In genomic region chr3:11530153-11530721, GRCh38 we compare ENCODE assay signal across 11 cellular contexts.
DNase-seq lines count a peak whose midpoint lies in the region; ATAC-seq, FAIRE-seq and TF ChIP-seq lines count a peak whose summit lies in the region.
"Had no signal": no experiment of that assay in that cellular context is flagged by ENCODE, and none has a peak within 500 bp of the region (broad histone marks: within the 10 kb centered on the region; RNA-seq: fewer than 3 reads in every experiment).

No MANE protein-coding gene starts in this region.

- no peaks in the 10 kb centered on the region for H4K20me1 ChIP-seq in astrocyte (ENCODE audit: insufficient read depth, low read length)

- H3K27me3 Mint-ChIP-seq in astrocyte (ENCODE audit: low read depth, unreplicated experiment) (no peaks in the 10 kb centered on the region), type B pancreatic cell (no peaks in the 10 kb centered on the region), natural killer cell (ENCODE audit: low read depth in 2 of 2) (no peaks in the 10 kb centered on the region)
- H3K27me3 Mint-ChIP-seq: progenitor cell of endocrine pancreas had no signal

- intact Hi-C loops in natural killer cell (cut with micrococcal nuclease) = no loop called here

- H3K4me3 Mint-ChIP-seq in astrocyte (ENCODE audit: unreplicated experiment) = peak overlapping the region; percentile 29
- H3K4me3 Mint-ChIP-seq in type B pancreatic cell = peak overlapping the region; percentile 9
- H3K4me3 Mint-ChIP-seq in natural killer cell = no peak overlapping the region

- peaks cover 33% of the 10 kb centered on the region for H3K4me1 ChIP-seq in astrocyte (ENCODE audit: insufficient read depth, low read length)

- peak overlapping the region; percentile 75 for H3K4me2 ChIP-seq in astrocyte (ENCODE audit: low read length)

- H3K4me3 ChIP-seq in astrocyte (ENCODE audit: insufficient read depth, low read depth, low read length) = peak overlapping the region; percentile 26

- no peak overlapping the region for H2AFZ ChIP-seq in astrocyte (ENCODE audit: low read depth, low read length)

- no peaks in the 10 kb centered on the region for H3K27me3 ChIP-seq in astrocyte (ENCODE audit: insufficient read depth, low read length)

- H3K9me3 ChIP-seq in astrocyte (ENCODE audit: insufficient read depth, low read depth, low read length) = no peaks in the 10 kb centered on the region

- peak overlapping the region; percentile 75 for H3K9ac ChIP-seq in astrocyte (ENCODE audit: low read length)

- H3K9me3 Mint-ChIP-seq in astrocyte (ENCODE audit: unreplicated experiment) (no peaks in the 10 kb centered on the region), type B pancreatic cell (peaks cover 4% of the 10 kb centered on the region), natural killer cell (no peaks in the 10 kb centered on the region)

- H3K27ac Mint-ChIP-seq in astrocyte (ENCODE audit: unreplicated experiment) (peak overlapping the region; percentile 94), type B pancreatic cell (peak overlapping the region; percentile 6), natural killer cell (no peak overlapping the region)
- H3K27ac Mint-ChIP-seq: progenitor cell of endocrine pancreas had no signal

- H3K27ac ChIP-seq in astrocyte (ENCODE audit: low read depth, low read length) = peak overlapping the region; percentile 93
- H3K27ac ChIP-seq: 22Rv1 had no signal

- ATAC-seq in natural killer cell = no peak
- no peak for ATAC-seq in HG02798 (IDR thresholded peaks at IDR 0.05; ENCODE audit: poor library complexity, unreplicated experiment)

- H3K36me3 Mint-ChIP-seq in astrocyte (ENCODE audit: low read depth, unreplicated experiment) (peaks cover 7% of the 10 kb centered on the region), type B pancreatic cell (peaks cover 4% of the 10 kb centered on the region), natural killer cell (no peaks in the 10 kb centered on the region)

- DNase-seq in NCI-H1417 (lab: John Stamatoyannopoulos, UW) (peak in 2 of 3 experiments; percentile 5 to 29), NCI-H1417 treated with DMSO at 0.1 percent for 48 hours (lab: John Stamatoyannopoulos, UW) (no peak), astrocyte (ENCODE audit: low read depth) (peak; percentile 99), iris pigment epithelial cell (ENCODE audit: low read depth) (peak; percentile 98), type B pancreatic cell (ENCODE audit: extremely low spot score, unreplicated experiment) (no peak), natural killer cell (no peak)
- no peak for DNase-seq in stimulated activated CD4-positive, alpha-beta T cell treated with anti-CD3 and anti-CD28 coated beads, Interleukin-2, amount 100 ng/mL, for 48 hours
- DNase-seq: activated CD4-positive, alpha-beta T cell treated with anti-CD3 and anti-CD28 coated beads, Interleukin-2, amount 50 U/mL, for 4 hours had no signal

- TF ChIP-seq CTCF in astrocyte (IDR thresholded peaks at IDR 0.05; ENCODE audit: insufficient read depth, low read depth, low read length) (peak; percentile 22), type B pancreatic cell (conservative IDR thresholded peaks at IDR 0.05) (peak; percentile 32), natural killer cell (IDR thresholded peaks at IDR 0.05) (no peak)

- FAIRE-seq in astrocyte (lab: Jason Lieb, UNC) = peak; percentile 77

- H3K4me1 Mint-ChIP-seq in astrocyte (ENCODE audit: low read depth, unreplicated experiment) (peaks cover 18% of the 10 kb centered on the region), type B pancreatic cell (ENCODE audit: unreplicated experiment) (peaks cover 36% of the 10 kb centered on the region), natural killer cell (peaks cover 5 to 6% of the 10 kb centered on the region in 2 donors)

- H3K79me2 ChIP-seq in astrocyte (ENCODE audit: insufficient read depth, low read length) = peaks cover 4% of the 10 kb centered on the region

- no peaks in the 10 kb centered on the region for H3K36me3 ChIP-seq in astrocyte (ENCODE audit: insufficient read depth, low read length)

Comparison
In these comparisons a context has a peak if more than half of its experiments do, and no peak if none do; other contexts are left out.
1. DNase-seq: peak in NCI-H1417 (2 of 3), astrocyte (single experiment) and iris pigment epithelial cell (single experiment); none in NCI-H1417 treated with DMSO at 0.1 percent for 48 hours (single experiment), type B pancreatic cell (single experiment), natural killer cell (single experiment) and stimulated activated CD4-positive, alpha-beta T cell treated with anti-CD3 and anti-CD28 coated beads, Interleukin-2, amount 100 ng/mL, for 48 hours (0 of 2).
2. H3K27ac Mint-ChIP-seq: peak in astrocyte (single experiment) and type B pancreatic cell (single experiment); none in natural killer cell (0 of 2).